Comparison of ENCODE assay signal across 32 cellular contexts in the genomic region with DNA sequence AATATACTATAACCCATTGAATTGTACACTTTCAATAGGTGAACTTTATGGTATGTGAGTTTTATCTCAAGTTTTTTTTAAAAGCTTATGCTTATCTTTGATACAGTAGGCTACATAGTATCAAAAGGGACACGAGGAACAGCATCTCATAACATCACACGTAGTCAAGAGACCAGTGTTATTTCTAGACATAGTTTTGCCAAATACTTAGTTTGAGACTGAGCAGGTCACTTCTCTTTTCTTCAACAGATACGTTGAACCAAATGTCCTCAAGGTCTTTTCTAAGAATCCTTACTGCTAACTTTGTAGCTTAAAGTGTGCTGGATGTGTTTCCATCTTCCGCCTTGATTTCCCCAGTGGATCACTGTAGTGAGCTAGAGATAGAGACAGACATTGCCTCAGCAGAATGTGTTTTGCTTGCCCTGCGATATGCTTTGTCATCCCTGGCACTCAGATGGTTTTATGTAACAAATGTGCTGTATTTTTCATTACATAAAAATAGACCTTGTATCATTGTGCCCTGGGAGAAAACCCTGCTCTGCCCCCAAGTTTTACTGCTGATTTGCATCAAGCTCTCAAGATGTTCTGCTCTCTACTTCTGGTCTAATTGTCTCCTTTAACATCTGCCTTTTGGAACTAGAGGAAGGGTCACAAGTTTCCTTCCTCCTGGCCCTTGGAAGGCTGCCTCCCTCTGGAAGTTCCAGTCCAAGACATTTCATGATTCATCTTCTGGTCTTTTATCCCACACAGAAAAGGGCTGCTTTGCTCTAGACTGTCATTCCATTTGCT.
DNase-seq lines count a peak whose midpoint lies in the region; ATAC-seq, FAIRE-seq and TF ChIP-seq lines count a peak whose summit lies in the region.
"Had no signal": no experiment of that assay in that cellular context is flagged by ENCODE, and none has a peak within 500 bp of the region (broad histone marks: within the 10 kb centered on the region; RNA-seq: fewer than 3 reads in every experiment).

No MANE protein-coding gene starts in this region.

- peaks cover 8% of the 10 kb centered on the region for H3K9me3 Mint-ChIP-seq in chondrocyte (ENCODE audit: low read depth)
- H3K9me3 Mint-ChIP-seq: activated B cell treated with CpG ODN at 0.5 μM for 24 hours; activated naive CD8-positive, alpha-beta T cell treated with anti-CD3 and anti-CD28 coated beads, Interleukin-2, amount 50 U/mL, for 24 hours; dendritic cell treated with granulocyte-macrophage colony-stimulating factor and Interleukin-4, amounts not matched to agents 40 ng/mL and 50 ng/mL, for 4 days; stimulated activated memory B cell treated with anti-CD40 and anti-IgM and Interleukin-4, amounts not matched to agents 10 μg/mL and 1 μg/mL and 100 μg/mL, for 72 hours had no signal

- peaks cover 33% of the 10 kb centered on the region for H3K4me1 Mint-ChIP-seq in chondrocyte (ENCODE audit: low read depth)
- H3K4me1 Mint-ChIP-seq: activated B cell treated with CpG ODN at 0.5 μM for 24 hours; activated naive CD8-positive, alpha-beta T cell treated with anti-CD3 and anti-CD28 coated beads, Interleukin-2, amount 50 U/mL, for 24 hours; naive thymus-derived CD8-positive, alpha-beta T cell; stimulated activated memory B cell treated with anti-CD40 and anti-IgM and Interleukin-4, amounts not matched to agents 10 μg/mL and 1 μg/mL and 100 μg/mL, for 72 hours had no signal

- H3K9me3 ChIP-seq in sigmoid colon, result no peaks in the 10 kb centered on the region
- no peaks in the 10 kb centered on the region for H3K9me3 ChIP-seq in kidney (ENCODE audit: control insufficient read depth in 1 of 2, low read length in 2 of 2)
- H3K9me3 ChIP-seq: A549, transverse colon had no signal

- no peak for ATAC-seq in HG03108 (IDR thresholded peaks at IDR 0.05; ENCODE audit: unreplicated experiment)
- no peak for ATAC-seq in GM18873 (IDR thresholded peaks at IDR 0.05; ENCODE audit: low FRiP score, unreplicated experiment)
- ATAC-seq: A549; activated naive CD8-positive, alpha-beta T cell treated with anti-CD3 and anti-CD28 coated beads, Interleukin-2, amount 50 U/mL, for 24 hours; HCT116; naive thymus-derived CD8-positive, alpha-beta T cell; stimulated activated memory B cell treated with anti-CD40 and anti-IgM and Interleukin-4, amounts not matched to agents 10 μg/mL and 1 μg/mL and 100 μg/mL, for 72 hours had no signal

- H3K27ac ChIP-seq in sigmoid colon (peak overlapping the region in 3 of 4 donors; percentile 41 to 53 (median 42)), kidney (ENCODE audit: low read depth in 2 of 2, low read length in 2 of 2) (no peak overlapping the region)
- H3K27ac ChIP-seq: A549, RWPE1, transverse colon had no signal

- H3K36me3 Mint-ChIP-seq in chondrocyte (ENCODE audit: low read depth), result peaks cover 1% of the 10 kb centered on the region
- H3K36me3 Mint-ChIP-seq: mesothelial cell of epicardium; naive thymus-derived CD8-positive, alpha-beta T cell; stimulated activated memory B cell treated with anti-CD40 and anti-IgM and Interleukin-4, amounts not matched to agents 10 μg/mL and 1 μg/mL and 100 μg/mL, for 72 hours had no signal

- FAIRE-seq in kidney (lab: Jason Lieb, UNC), result no peak
- FAIRE-seq: GM12892, GM19239, HTR-8/SVneo, small intestine had no signal

- no peak for TF ChIP-seq POLR2A in sigmoid colon (IDR thresholded peaks at IDR 0.05)

- H3K27ac Mint-ChIP-seq in chondrocyte (ENCODE audit: unreplicated experiment), result peak overlapping the region; percentile 79
- H3K27ac Mint-ChIP-seq: activated B cell treated with CpG ODN at 0.5 μM for 24 hours; activated naive CD8-positive, alpha-beta T cell treated with anti-CD3 and anti-CD28 coated beads, Interleukin-2, amount 50 U/mL, for 24 hours; dendritic cell treated with granulocyte-macrophage colony-stimulating factor and Interleukin-4, amounts not matched to agents 40 ng/mL and 50 ng/mL, for 4 days; mesothelial cell of epicardium; naive thymus-derived CD8-positive, alpha-beta T cell; stimulated activated memory B cell treated with anti-CD40 and anti-IgM and Interleukin-4, amounts not matched to agents 10 μg/mL and 1 μg/mL and 100 μg/mL, for 72 hours had no signal

- no peaks in the 10 kb centered on the region for H3K27me3 Mint-ChIP-seq in chondrocyte (ENCODE audit: low read depth)
- H3K27me3 Mint-ChIP-seq: activated B cell treated with CpG ODN at 0.5 μM for 24 hours; activated naive CD8-positive, alpha-beta T cell treated with anti-CD3 and anti-CD28 coated beads, Interleukin-2, amount 50 U/mL, for 24 hours; stimulated activated memory B cell treated with anti-CD40 and anti-IgM and Interleukin-4, amounts not matched to agents 10 μg/mL and 1 μg/mL and 100 μg/mL, for 72 hours had no signal

- DNase-seq in Ammon's horn (ENCODE audit: low spot score) (peak; percentile 52), chondrocyte (ENCODE audit: low spot score) (no peak), kidney glomerular epithelial cell (lab: John Stamatoyannopoulos, UW) (peak; percentile 29), sigmoid colon (peak; percentile 79), kidney (no peak), DMS153 treated with DMSO at 0.1 percent for 48 hours (lab: John Stamatoyannopoulos, UW; ENCODE audit: unreplicated experiment) (no peak)
- DNase-seq: activated B cell treated with CpG ODN at 0.5 μM for 24 hours; activated CD4-positive, alpha-beta T cell treated with anti-CD3 and anti-CD28 coated beads, Interleukin-2, amount 50 U/mL, for 48 hours; activated effector memory CD4-positive, alpha-beta T cell treated with anti-CD3 and anti-CD28 coated beads, Interleukin-2, amount 50 U/mL, for 16 hours; activated naive CD8-positive, alpha-beta T cell treated with anti-CD3 and anti-CD28 coated beads, Interleukin-2, amount 50 U/mL, for 24 hours; COR-L47; DND-41; islet precursor cell; KG1; MV-4-11; naive thymus-derived CD8-positive, alpha-beta T cell; NCI-H2171 treated with DMSO at 0.1 percent for 48 hours; small intestine; stimulated activated CD4-positive, alpha-beta T cell treated with anti-CD3 and anti-CD28 coated beads, Interleukin-2, amount 100 ng/mL, for 24 hours; T1000; transverse colon had no signal

- TF ChIP-seq CTCF in chondrocyte (IDR thresholded peaks at IDR 0.05) (peak; percentile 68), sigmoid colon (IDR thresholded peaks at IDR 0.05) (no peak), kidney (IDR thresholded peaks at IDR 0.05; ENCODE audit: borderline replicate concordance, extremely low read depth, insufficient read depth) (no peak)

- H3K4me3 Mint-ChIP-seq in chondrocyte (ENCODE audit: unreplicated experiment), result peak overlapping the region; percentile 11
- H3K4me3 Mint-ChIP-seq: activated B cell treated with CpG ODN at 0.5 μM for 24 hours; activated naive CD8-positive, alpha-beta T cell treated with anti-CD3 and anti-CD28 coated beads, Interleukin-2, amount 50 U/mL, for 24 hours; dendritic cell treated with granulocyte-macrophage colony-stimulating factor and Interleukin-4, amounts not matched to agents 40 ng/mL and 50 ng/mL, for 4 days; mesothelial cell of epicardium; naive thymus-derived CD8-positive, alpha-beta T cell; stimulated activated memory B cell treated with anti-CD40 and anti-IgM and Interleukin-4, amounts not matched to agents 10 μg/mL and 1 μg/mL and 100 μg/mL, for 72 hours had no signal

- H3K27me3 ChIP-seq in sigmoid colon, result no peaks in the 10 kb centered on the region
- H3K27me3 ChIP-seq: transverse colon had no signal

- 79 to 86% methylated on average over 5 of the region's 5 CpGs for WGBS in sigmoid colon, 2 donors

- no peaks in the 10 kb centered on the region for H3K36me3 ChIP-seq in sigmoid colon
- H3K36me3 ChIP-seq in kidney (ENCODE audit: control insufficient read depth in 1 of 2, insufficient read depth in 2 of 2, low read length in 2 of 2), result no peaks in the 10 kb centered on the region
- H3K36me3 ChIP-seq: transverse colon had no signal

- intact Hi-C loops in sigmoid colon (cut with DNase I), result loop anchor here (5.0 to 10.0 kb wide), 2 partner anchors 428 to 481 kb away; a partner anchor contains a TSS
- intact Hi-C loops in kidney (cut with DNase I), result no loop called here

- TF ChIP-seq EP300 in sigmoid colon (IDR thresholded peaks at IDR 0.05), result no peak

- H3K4me1 ChIP-seq in sigmoid colon (peaks cover 0 to 34% (median 29%) of the 10 kb centered on the region in 4 donors), kidney (ENCODE audit: control insufficient read depth in 1 of 2, insufficient read depth in 1 of 2, low read depth in 1 of 2, low read length in 2 of 2) (no peaks in the 10 kb centered on the region)
- H3K4me1 ChIP-seq: A549 had no signal

- H3K4me3 ChIP-seq in sigmoid colon, result no peak overlapping the region
- H3K4me3 ChIP-seq in kidney (ENCODE audit: low read length in 2 of 2), result no peak overlapping the region
- H3K4me3 ChIP-seq: A549, transverse colon had no signal

- no peak overlapping the region for H3K9ac ChIP-seq in kidney (ENCODE audit: low read length in 2 of 2)

Comparison
In these comparisons a context has a peak if more than half of its experiments do, and no peak if none do; other contexts are left out.
1. DNase-seq: peak in Ammon's horn (single experiment), kidney glomerular epithelial cell (single experiment) and sigmoid colon (single experiment); none in chondrocyte (single experiment), kidney (single experiment) and DMS153 treated with DMSO at 0.1 percent for 48 hours (single experiment).
2. H3K27ac ChIP-seq: peak in sigmoid colon (3 of 4); none in kidney (0 of 2).